Comparison of ENCODE assay signal across 25 cellular contexts in the genomic region with DNA sequence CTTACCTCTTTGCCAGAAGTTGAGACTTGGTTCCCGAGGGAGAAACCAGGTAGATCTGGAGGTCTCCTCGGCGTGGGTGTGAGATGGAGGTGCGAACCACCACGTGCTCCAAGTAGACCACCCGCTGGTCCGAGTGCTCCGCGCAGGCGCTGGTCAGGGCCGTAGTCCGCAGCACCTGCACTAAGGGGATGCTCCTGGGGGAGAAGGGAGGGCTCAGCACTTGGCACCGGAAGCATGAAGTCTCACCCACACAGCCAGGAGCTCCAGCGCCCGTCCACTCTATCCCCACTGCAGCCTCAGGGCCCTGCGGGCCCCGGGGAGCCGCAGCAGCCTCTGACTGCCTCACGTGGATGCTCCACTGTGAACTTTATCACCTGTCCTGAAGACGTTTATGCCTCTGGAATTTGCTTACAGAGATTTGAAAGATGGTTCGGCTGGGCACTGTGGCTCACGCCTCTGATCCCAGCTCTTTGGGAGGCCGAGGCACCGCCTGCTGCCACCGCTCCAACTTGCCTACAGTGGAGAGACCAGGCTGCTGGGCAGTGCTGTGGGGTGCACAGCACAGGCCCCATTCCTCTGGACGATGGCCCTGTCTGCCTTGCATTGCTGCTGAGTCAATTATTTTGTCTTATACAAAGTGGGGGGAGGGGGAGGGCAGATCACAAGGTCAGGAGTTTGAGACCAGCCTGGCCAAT.
"Had no signal": no experiment of that assay in that cellular context is flagged by ENCODE, and none has a peak within 500 bp of the region (broad histone marks: within the 10 kb centered on the region; RNA-seq: fewer than 3 reads in every experiment).

No MANE protein-coding gene starts in this region.

- H3K36me3 Mint-ChIP-seq: stimulated activated naive B cell treated with anti-CD40 and anti-IgM and Interleukin-4, amounts not matched to agents 10 μg/mL and 1 μg/mL and 100 μg/mL, for 72 hours had no signal

- ATAC-seq: left cardiac atrium; left lung; naive thymus-derived CD8-positive, alpha-beta T cell; psoas muscle; right lobe of liver; stimulated activated naive B cell treated with anti-CD40 and anti-IgM and Interleukin-4, amounts not matched to agents 10 μg/mL and 1 μg/mL and 100 μg/mL, for 72 hours; stimulated activated naive CD8-positive, alpha-beta T cell treated with anti-CD3 and anti-CD28 coated beads, Interleukin-15, Interleukin-2, amounts not matched to agents 100 U/mL and 50 U/mL, for 24 hours; upper lobe of right lung had no signal

- H3K4me3 ChIP-seq: left lung, lung, ovary, psoas muscle, right lobe of liver, skin epidermis, stomach, testis, thyroid gland, upper lobe of right lung had no signal

- H3K9me3 Mint-ChIP-seq: stimulated activated naive B cell treated with anti-CD40 and anti-IgM and Interleukin-4, amounts not matched to agents 10 μg/mL and 1 μg/mL and 100 μg/mL, for 72 hours had no signal

- H3K27ac ChIP-seq: left lung, ovary, psoas muscle, right lobe of liver, skin epidermis, stomach, testis, thyroid gland, upper lobe of right lung had no signal

- H3K9me3 ChIP-seq: left lung, ovary, psoas muscle, right lobe of liver, stomach, testis, thyroid gland, upper lobe of right lung had no signal

- H3K36me3 ChIP-seq: left lung, ovary, thyroid gland, upper lobe of right lung had no signal

- H3K4me3 Mint-ChIP-seq: naive thymus-derived CD8-positive, alpha-beta T cell; nephron; neural crest cell; stimulated activated naive B cell treated with anti-CD40 and anti-IgM and Interleukin-4, amounts not matched to agents 10 μg/mL and 1 μg/mL and 100 μg/mL, for 72 hours had no signal

- DNase-seq: hippocampal formation; kidney glomerular epithelial cell; left cardiac atrium; mesendoderm; midbrain; naive thymus-derived CD8-positive, alpha-beta T cell; ovary; stimulated activated CD4-positive, alpha-beta T cell treated with anti-CD3 and anti-CD28 coated beads, Interleukin-12 subunit alpha, Interleukin-12 subunit beta, amount 100 ng/mL, for 4 hours; stimulated activated CD4-positive, alpha-beta T cell treated with anti-CD3 and anti-CD28 coated beads, Interleukin-15, amount 100 ng/mL, for 24 hours; stimulated activated CD4-positive, alpha-beta T cell treated with anti-CD3 and anti-CD28 coated beads, Interleukin-2, amount 100 ng/mL, for 24 hours; stimulated activated CD4-positive, alpha-beta T cell treated with anti-CD3 and anti-CD28 coated beads, Interleukin-4, amount 100 ng/mL, for 1 hour; stimulated activated naive B cell treated with anti-CD40 and anti-IgM and Interleukin-4, amounts not matched to agents 10 μg/mL and 1 μg/mL and 100 μg/mL, for 72 hours; stimulated activated naive CD8-positive, alpha-beta T cell treated with anti-CD3 and anti-CD28 coated beads, Interleukin-15, Interleukin-2, amounts not matched to agents 100 U/mL and 50 U/mL, for 24 hours; stomach; testis; thyroid gland; trophoblast cell; upper lobe of right lung had no signal

- H3K27me3 ChIP-seq: ovary, right lobe of liver, testis, thyroid gland, upper lobe of right lung had no signal

- H3K27ac Mint-ChIP-seq: naive thymus-derived CD8-positive, alpha-beta T cell; nephron; stimulated activated naive B cell treated with anti-CD40 and anti-IgM and Interleukin-4, amounts not matched to agents 10 μg/mL and 1 μg/mL and 100 μg/mL, for 72 hours had no signal

- H3K4me1 ChIP-seq: left lung, psoas muscle, thyroid gland, upper lobe of right lung had no signal
